In the genomic region with DNA sequence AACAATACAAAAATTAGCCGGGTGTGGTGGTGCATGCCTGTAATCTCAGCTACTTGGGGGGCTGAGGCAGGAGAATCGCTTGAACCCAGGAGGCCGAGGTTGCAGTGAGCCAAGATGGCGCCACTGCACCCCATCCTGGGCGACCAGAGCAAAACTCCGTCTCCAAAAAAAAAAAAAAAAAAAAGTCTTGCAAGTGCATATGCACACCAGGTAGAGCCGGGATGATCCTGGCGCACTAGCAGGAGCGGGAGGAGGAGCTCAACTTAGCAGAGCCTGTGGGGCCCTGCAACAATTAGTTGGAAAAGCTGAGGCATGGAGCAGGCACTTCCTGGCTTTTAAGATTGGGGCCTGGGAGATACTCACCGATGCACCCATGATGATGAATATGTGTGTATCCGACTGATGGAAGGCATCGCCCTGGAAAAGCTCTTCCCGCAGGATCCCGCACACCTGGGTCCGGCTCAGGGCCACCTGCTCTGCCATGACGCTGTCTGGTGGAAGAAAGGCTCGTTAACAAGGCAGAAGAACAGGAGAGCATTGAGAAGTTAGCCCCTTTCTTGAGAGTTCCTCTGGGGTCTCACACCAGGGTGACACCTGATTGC, we compare ENCODE assay signal across 8 cellular contexts. TPM values are rescaled to one million over a fixed set of nuclear protein-coding genes. Genes with fewer than 3 reads are reported as not detected.
A peak's percentile ranks its signal among the peaks of the same experiment; 100 is the strongest.
DNase-seq lines count a peak whose midpoint lies in the region; ATAC-seq and TF ChIP-seq lines count a peak whose summit lies in the region.

No MANE protein-coding gene starts in this region.

- intact Hi-C loops in PC-9 (cut with micrococcal nuclease; ENCODE audit: unreplicated experiment): no loop called here

- H2BK5ac ChIP-seq in trophoblast cell (ENCODE audit: low read depth, low read length, poor library complexity): no peak overlapping the region

- DNase-seq in ELR (ENCODE audit: low read depth): peak; percentile 10
- DNase-seq in PC-9: no peak
- DNase-seq in epithelial cell of proximal tubule (ENCODE audit: low read depth): no peak
- no peak for DNase-seq in trophoblast cell
- no peak for DNase-seq in cortex of kidney (lab: John Stamatoyannopoulos, UW)
- no peak for DNase-seq in SW 1271 (lab: John Stamatoyannopoulos, UW)

- no peak overlapping the region for H4K12ac ChIP-seq in trophoblast cell (ENCODE audit: low read depth, low read length)

- WGBS in trophoblast cell (ENCODE audit: extremely low coverage, insufficient coverage, insufficient read length): no CpG with 5 or more reads among the region's 17 CpGs

- peak overlapping the region; percentile 70 for H4K91ac ChIP-seq in trophoblast cell (ENCODE audit: low read depth, low read length)

- H2AK5ac ChIP-seq in trophoblast cell (ENCODE audit: low read length): no peak overlapping the region

- ATAC-seq in GM19397 (IDR thresholded peaks at IDR 0.05; ENCODE audit: unreplicated experiment) (no peak), HG03354 (IDR thresholded peaks at IDR 0.05; ENCODE audit: poor library complexity, severe bottlenecking, unreplicated experiment) (no peak)

- no peaks in the 10 kb centered on the region for H3K9me2 ChIP-seq in PC-9 (ENCODE audit: insufficient read depth)

- peaks cover 29% of the 10 kb centered on the region for H3K36me3 ChIP-seq in PC-9 (ENCODE audit: low read depth)
- peaks cover 14 to 22% of the 10 kb centered on the region in 2 experiments for H3K36me3 ChIP-seq in trophoblast cell (ENCODE audit: control insufficient read depth in 1 of 2, insufficient read depth in 2 of 2, low read length in 2 of 2)

- H3K9me3 ChIP-seq in PC-9 (ENCODE audit: insufficient read depth, low read depth) (no peaks in the 10 kb centered on the region), trophoblast cell (ENCODE audit: insufficient read depth, low read depth, low read length) (no peaks in the 10 kb centered on the region)

- H3K79me1 ChIP-seq in trophoblast cell (ENCODE audit: low read length): peaks cover 15% of the 10 kb centered on the region

- no peak overlapping the region for H3K14ac ChIP-seq in trophoblast cell (ENCODE audit: low read length)

- peak overlapping the region; percentile 15 for H3K9ac ChIP-seq in trophoblast cell (ENCODE audit: low read length)

- no peak overlapping the region for H3K23ac ChIP-seq in trophoblast cell (ENCODE audit: low read length)

- H3K27ac ChIP-seq in PC-9 (peak overlapping the region; percentile 100), trophoblast cell (ENCODE audit: low read depth, low read length) (no peak overlapping the region)

- no TSS peak for BruUV-seq in PC-9 (replicated peaks; lab: Mats Ljungman, UMichigan)

- peaks cover 12% of the 10 kb centered on the region; the same call in 1 of the 2 replicates for H4K20me1 ChIP-seq in PC-9 (ENCODE audit: insufficient read depth)

- no peak overlapping the region for H4K8ac ChIP-seq in trophoblast cell (ENCODE audit: low read depth, low read length)

- peak overlapping the region; percentile 99 for H3K4me3 ChIP-seq in PC-9
- H3K4me3 ChIP-seq in epithelial cell of proximal tubule (ENCODE audit: low read depth, low read length): peak overlapping the region; percentile 84
- H3K4me3 ChIP-seq in trophoblast cell (ENCODE audit: low read depth, low read length): no peak overlapping the region

- no peak overlapping the region for H2BK120ac ChIP-seq in trophoblast cell (ENCODE audit: insufficient read depth, low read length, poor library complexity)

- no peak overlapping the region for H3K4ac ChIP-seq in trophoblast cell (ENCODE audit: low read depth, low read length)

- H2AFZ ChIP-seq in PC-9 (no peak overlapping the region), trophoblast cell (ENCODE audit: insufficient read depth, low read length, poor library complexity) (no peak overlapping the region)

- H3K4me1 ChIP-seq in PC-9 (replicated peaks; ENCODE audit: insufficient read depth) (peaks cover 39% of the 10 kb centered on the region), trophoblast cell (ENCODE audit: control insufficient read depth in 1 of 2, insufficient read depth in 2 of 2, low read length in 2 of 2) (peaks cover 15 to 23% of the 10 kb centered on the region in 2 experiments)

- H2BK12ac ChIP-seq in trophoblast cell (ENCODE audit: low read length): no peak overlapping the region

- no peak for TF ChIP-seq CTCF in PC-9 (conservative IDR thresholded peaks at IDR 0.05)
- no peak for TF ChIP-seq CTCF in epithelial cell of proximal tubule (conservative IDR thresholded peaks at IDR 0.05; ENCODE audit: low read depth, low read length)

- H3K18ac ChIP-seq in trophoblast cell (ENCODE audit: low read length): no peak overlapping the region

- CTCF ChIA-PET in PC-9 (lab: Charles Lee): interaction anchor here (0.7 to 0.9 kb wide), 2 partner anchors 173 to 651 kb away, joined by 5 to 12 read pairs; no protein-coding TSS in a partner anchor

- H3K27me3 ChIP-seq in PC-9 (ENCODE audit: insufficient read depth, low read depth) (no peaks in the 10 kb centered on the region), trophoblast cell (ENCODE audit: insufficient read depth, low read length) (no peaks in the 10 kb centered on the region)

- H3K4me2 ChIP-seq in PC-9 (peak overlapping the region; percentile 99), trophoblast cell (ENCODE audit: low read length) (peak overlapping the region; percentile 79)

- H3K79me2 ChIP-seq in PC-9 (ENCODE audit: low read depth) (peaks cover 73% of the 10 kb centered on the region), trophoblast cell (ENCODE audit: control insufficient read depth, insufficient read depth, low read length, poor library complexity) (peaks cover 9% of the 10 kb centered on the region)

- POLR2A ChIA-PET in PC-9 (lab: Charles Lee; ENCODE audit: unreplicated experiment): interaction anchor here (0.6 to 0.7 kb wide), 2 partner anchors 9 to 64 kb away, joined by 13 to 23 read pairs; no protein-coding TSS in a partner anchor

- peaks cover 66% of the 10 kb centered on the region for H3F3A ChIP-seq in PC-9 (ENCODE audit: insufficient read depth, low read depth)

RNA-seq across cellular contexts. Expression of a gene that starts 0.9 kb away (rescaled TPM):
- total RNA-seq in PC-9 (2021) (987 and 1,283 TPM in 2 replicates), epithelial cell of proximal tubule (70.5 and 84.1 TPM in 2 replicates)
- polyA plus RNA-seq in trophoblast cell (2013): 70.4 and 71.8 TPM in 2 replicates

RNA-seq across cellular contexts. Expression of a gene that starts 1.6 kb away (rescaled TPM):
- 68.3 and 69.4 TPM in 2 replicates for total RNA-seq in PC-9 (2021)
- 15.8 and 21.4 TPM in 2 replicates for total RNA-seq in epithelial cell of proximal tubule
- polyA plus RNA-seq in trophoblast cell (2013): 14.6 and 15.7 TPM in 2 replicates

RNA-seq across cellular contexts. Expression of a gene that starts 29.7 kb away (rescaled TPM):
- total RNA-seq in PC-9 (2021) (60.3 and 69.3 TPM in 2 replicates), epithelial cell of proximal tubule (24.8 and 31.8 TPM in 2 replicates)
- 28.5 and 29.0 TPM in 2 replicates for polyA plus RNA-seq in trophoblast cell (2013)

RNA-seq across cellular contexts. Expression of a gene that starts 39.2 kb away (rescaled TPM):
- total RNA-seq in PC-9 (2021) (not detected in 2 replicates), epithelial cell of proximal tubule (not detected in 2 replicates)
- not detected in 2 replicates for polyA plus RNA-seq in trophoblast cell (2013)

RNA-seq across cellular contexts. Expression of a gene that starts 55.3 kb away (rescaled TPM):
- total RNA-seq in PC-9 (2021) (38.3 and 54.9 TPM in 2 replicates), epithelial cell of proximal tubule (26.1 and 29.1 TPM in 2 replicates)
- 32.8 and 34.6 TPM in 2 replicates for polyA plus RNA-seq in trophoblast cell (2013)

Comparison
In these comparisons a context has a peak if more than half of its experiments do, and no peak if none do; other contexts are left out.
1. RNA of a gene that starts 0.9 kb away (total RNA-seq): 987 to 1,283 TPM in PC-9; 70.5 to 84.1 TPM in epithelial cell of proximal tubule; every median in the first group is over 10 times any median in the second.